ENCODE assay signal across 33 cellular contexts in the genomic region with DNA sequence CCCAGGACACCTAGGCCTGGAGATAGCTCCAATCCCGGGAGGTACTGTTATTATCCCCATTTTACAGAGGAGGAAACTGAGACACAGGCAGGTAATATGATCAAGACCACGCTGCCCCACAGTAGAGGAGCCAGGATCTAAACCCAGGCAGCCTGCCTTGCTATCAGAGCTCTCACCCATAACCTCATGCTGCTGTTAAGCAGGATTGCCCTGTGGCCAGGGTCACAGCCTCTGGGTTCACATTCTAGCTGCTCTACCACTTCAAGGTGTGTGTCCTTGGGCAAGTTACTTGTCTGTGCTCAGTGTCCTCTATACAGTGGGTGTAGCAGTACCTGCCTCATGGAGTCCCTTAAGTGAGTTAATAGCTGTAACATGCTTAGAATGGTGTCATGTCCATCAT.
DNase-seq lines count a peak whose midpoint lies in the region; ATAC-seq and TF ChIP-seq lines count a peak whose summit lies in the region.
"Had no signal": no experiment of that assay in that cellular context is flagged by ENCODE, and none has a peak within 500 bp of the region (broad histone marks: within the 10 kb centered on the region; RNA-seq: fewer than 3 reads in every experiment).

No MANE protein-coding gene starts in this region.

- no peak overlapping the region for H2BK120ac ChIP-seq in mesenchymal stem cell (ENCODE audit: low read depth, low read length)

- H3K18ac ChIP-seq in mesenchymal stem cell (ENCODE audit: low read depth in 1 of 2, low read length in 2 of 2): no peak overlapping the region

- H3K23ac ChIP-seq in mesenchymal stem cell (ENCODE audit: low read length in 2 of 2): no peak overlapping the region

- no peaks in the 10 kb centered on the region for H3K27me3 ChIP-seq in right atrium auricular region
- H3K27me3 ChIP-seq in heart right ventricle: peaks cover 0 to 17% (median 10%) of the 10 kb centered on the region in 7 donors
- H3K27me3 ChIP-seq in esophagus muscularis mucosa: peaks cover 0 to 15% (median 0%) of the 10 kb centered on the region in 4 donors
- no peaks in the 10 kb centered on the region for H3K27me3 ChIP-seq in mesenchymal stem cell (ENCODE audit: control insufficient read depth in 1 of 2, insufficient read depth in 1 of 2, low read length in 2 of 2)
- H3K27me3 ChIP-seq: BE2C; BLaER1; BLaER1 treated with 17β-estradiol and CSF1 and Interleukin-3, amounts not matched to agents 10 nM and 100 nM had no signal

- H2BK5ac ChIP-seq in mesenchymal stem cell (ENCODE audit: low read depth, low read length, poor library complexity, severe bottlenecking): no peak overlapping the region

- ATAC-seq in left cardiac atrium: no peak
- ATAC-seq in heart right ventricle: no peak
- no peak for ATAC-seq in GM19397 (IDR thresholded peaks at IDR 0.05; ENCODE audit: unreplicated experiment)
- ATAC-seq: A549; CD8-positive, alpha-beta T cell had no signal

- H3K27ac ChIP-seq in right atrium auricular region (no peak overlapping the region), heart right ventricle (no peak overlapping the region), esophagus muscularis mucosa (replicated peaks in 1 of 4) (no peak overlapping the region), mesenchymal stem cell (ENCODE audit: low read length, poor library complexity, severe bottlenecking) (no peak overlapping the region)
- H3K27ac ChIP-seq: 22Rv1; A549; BLaER1; BLaER1 treated with 17β-estradiol and CSF1 and Interleukin-3, amounts not matched to agents 10 nM and 100 nM; C4-2B had no signal

- H3K4me3 ChIP-seq in right atrium auricular region (no peak overlapping the region), heart right ventricle (no peak overlapping the region), esophagus muscularis mucosa (no peak overlapping the region), mesenchymal stem cell (ENCODE audit: insufficient read depth in 1 of 2, low read depth in 1 of 2, low read length in 2 of 2) (no peak overlapping the region)
- H3K4me3 ChIP-seq: A549; BLaER1; BLaER1 treated with 17β-estradiol and CSF1 and Interleukin-3, amounts not matched to agents 10 nM and 100 nM had no signal

- 48 to 51% methylated on average over 2 of the region's 2 CpGs for WGBS in heart right ventricle, 2 donors
- WGBS in esophagus muscularis mucosa: 40% methylated on average over 2 of the region's 2 CpGs
- WGBS in mesenchymal stem cell: 50% methylated on average over 2 of the region's 2 CpGs

- no peaks in the 10 kb centered on the region for H3K79me1 ChIP-seq in mesenchymal stem cell (replicated peaks; ENCODE audit: low read length, poor library complexity, severe bottlenecking)

- H3K4me1 ChIP-seq in right atrium auricular region (no peaks in the 10 kb centered on the region), heart right ventricle (no peaks in the 10 kb centered on the region), esophagus muscularis mucosa (no peaks in the 10 kb centered on the region), mesenchymal stem cell (ENCODE audit: control insufficient read depth, insufficient read depth, low read depth, low read length) (no peaks in the 10 kb centered on the region)
- H3K4me1 ChIP-seq: A549; BE2C; BLaER1; BLaER1 treated with 17β-estradiol and CSF1 and Interleukin-3, amounts not matched to agents 10 nM and 100 nM; Caco-2 had no signal

- H3K9ac ChIP-seq in mesenchymal stem cell (ENCODE audit: low read length): no peak overlapping the region
- H3K9ac ChIP-seq: BLaER1; BLaER1 treated with 17β-estradiol and CSF1 and Interleukin-3, amounts not matched to agents 10 nM and 100 nM had no signal

- H2BK15ac ChIP-seq in mesenchymal stem cell (ENCODE audit: low read depth, poor library complexity, severe bottlenecking): no peak overlapping the region

- H4K8ac ChIP-seq in mesenchymal stem cell (ENCODE audit: low read length): no peak overlapping the region

- DNase-seq in cardiac septum (ENCODE audit: low spot score) (peak; percentile 41), left cardiac atrium (no peak), right atrium auricular region (ENCODE audit: low spot score) (peak; percentile 50), heart right ventricle (no peak), esophagus muscularis mucosa (ENCODE audit: extremely low spot score) (peak; percentile 91), mesenchymal stem cell (no peak), epidermal melanocyte (ENCODE audit: insufficient read length, low spot score) (no peak)
- DNase-seq: 8988T; ACHN; AML-193; BE2C; C1 segment of cervical spinal cord; Caco-2; Calu3; CD4-positive, alpha-beta memory T cell; CD4-positive, alpha-beta T cell; CD4-positive, CD25-positive, alpha-beta regulatory T cell; CD8-positive, alpha-beta memory T cell; CD8-positive, alpha-beta T cell; COR-L47; DMS 273 treated with DMSO at 0.1 percent for 48 hours; DMS153; DMS53; DMS79; DMS79 treated with DMSO at 0.1 percent for 48 hours; DND-41; EL had no signal

- intact Hi-C loops in cardiac septum (cut with DNase I) (no loop called here), left cardiac atrium (cut with DNase I) (no loop called here), heart right ventricle (cut with DNase I) (no loop called here), esophagus muscularis mucosa (cut with DNase I) (no loop called here)

- H2AK5ac ChIP-seq in mesenchymal stem cell (ENCODE audit: low read length, severe bottlenecking): no peak overlapping the region

- H2AFZ ChIP-seq in mesenchymal stem cell (ENCODE audit: low read depth, low read length): no peak overlapping the region

- H3K14ac ChIP-seq in mesenchymal stem cell (ENCODE audit: low read length in 2 of 2): no peak overlapping the region

- no peaks in the 10 kb centered on the region for H3K36me3 ChIP-seq in right atrium auricular region
- no peaks in the 10 kb centered on the region for H3K36me3 ChIP-seq in heart right ventricle
- no peaks in the 10 kb centered on the region for H3K36me3 ChIP-seq in esophagus muscularis mucosa
- no peaks in the 10 kb centered on the region for H3K36me3 ChIP-seq in mesenchymal stem cell (ENCODE audit: control insufficient read depth in 1 of 2, insufficient read depth in 2 of 2, low read depth in 1 of 2, low read length in 2 of 2)
- H3K36me3 ChIP-seq: BE2C; BLaER1; BLaER1 treated with 17β-estradiol and CSF1 and Interleukin-3, amounts not matched to agents 10 nM and 100 nM had no signal

- TF ChIP-seq POLR2A in esophagus muscularis mucosa (IDR thresholded peaks at IDR 0.05; ENCODE audit: low read depth): no peak

- H3K9me3 ChIP-seq in right atrium auricular region: no peaks in the 10 kb centered on the region
- H3K9me3 ChIP-seq in heart right ventricle: peaks cover 0 to 29% (median 0%) of the 10 kb centered on the region in 11 donors
- peaks cover 0 to 8% (median 3%) of the 10 kb centered on the region in 4 donors for H3K9me3 ChIP-seq in esophagus muscularis mucosa
- H3K9me3 ChIP-seq in mesenchymal stem cell (ENCODE audit: control insufficient read depth, low read length): no peaks in the 10 kb centered on the region
- H3K9me3 ChIP-seq: A549, BE2C, BLaER1, Caco-2 had no signal

- H3K4ac ChIP-seq in mesenchymal stem cell (ENCODE audit: low read depth in 1 of 2, low read length in 2 of 2): no peak overlapping the region

- no peak overlapping the region for H3K4me2 ChIP-seq in mesenchymal stem cell (ENCODE audit: low read length, poor library complexity, severe bottlenecking)
- H3K4me2 ChIP-seq: A549; BLaER1; BLaER1 treated with 17β-estradiol and CSF1 and Interleukin-3, amounts not matched to agents 10 nM and 100 nM had no signal

- H4K91ac ChIP-seq in mesenchymal stem cell (ENCODE audit: low read length): peak overlapping the region; percentile 12

- TF ChIP-seq EP300 in esophagus muscularis mucosa (IDR thresholded peaks at IDR 0.05): no peak

- no peak for TF ChIP-seq CTCF in right atrium auricular region (IDR thresholded peaks at IDR 0.05)
- TF ChIP-seq CTCF in heart right ventricle (IDR thresholded peaks at IDR 0.05): no peak
- TF ChIP-seq CTCF in esophagus muscularis mucosa (IDR thresholded peaks at IDR 0.05): no peak

- no peak overlapping the region for H2BK12ac ChIP-seq in mesenchymal stem cell (ENCODE audit: low read length in 2 of 2)

Comparison
In these comparisons a context has a peak if more than half of its experiments do, and no peak if none do; other contexts are left out.
1. DNase-seq: peak in cardiac septum (single experiment), right atrium auricular region (single experiment) and esophagus muscularis mucosa (single experiment); none in left cardiac atrium (single experiment), heart right ventricle (0 of 2), mesenchymal stem cell (single experiment) and epidermal melanocyte (single experiment).